ENCODE assay signal across 17 cellular contexts in genomic region chr6:22108199-22108598, GRCh38.
DNase-seq lines count a peak whose midpoint lies in the region; ATAC-seq and TF ChIP-seq lines count a peak whose summit lies in the region.
"Had no signal": no experiment of that assay in that cellular context is flagged by ENCODE, and none has a peak within 500 bp of the region (broad histone marks: within the 10 kb centered on the region; RNA-seq: fewer than 3 reads in every experiment).

No MANE protein-coding gene starts in this region.

- no peak for ATAC-seq in HG02970 (IDR thresholded peaks at IDR 0.05; ENCODE audit: low FRiP score, unreplicated experiment)
- no peak for ATAC-seq in HG02981 (IDR thresholded peaks at IDR 0.05; ENCODE audit: unreplicated experiment)
- ATAC-seq: activated T-cell treated with anti-CD3 and anti-CD28 coated beads, Interleukin-2, amount 50 U/mL, for 4 hours had no signal

- no peak overlapping the region for H3K27ac ChIP-seq in effector memory CD4-positive, alpha-beta T cell (ENCODE audit: insufficient read depth, low read length, poor library complexity, severe bottlenecking)
- H3K27ac ChIP-seq: sigmoid colon, thoracic aorta had no signal

- H3K4me3 ChIP-seq in effector memory CD4-positive, alpha-beta T cell (ENCODE audit: insufficient read depth, low read depth, low read length, poor library complexity, severe bottlenecking), result no peak overlapping the region
- H3K4me3 ChIP-seq: MG63, sigmoid colon, thoracic aorta had no signal

- no peaks in the 10 kb centered on the region for H3K9me3 ChIP-seq in effector memory CD4-positive, alpha-beta T cell (ENCODE audit: control insufficient read depth, low read length)
- H3K9me3 ChIP-seq: MG63, sigmoid colon, thoracic aorta had no signal

- no peaks in the 10 kb centered on the region for H3K27me3 Mint-ChIP-seq in chondrocyte (ENCODE audit: low read depth)
- H3K27me3 Mint-ChIP-seq: activated CD4-positive, alpha-beta memory T cell treated with anti-CD3 and anti-CD28 coated beads for 36 hours; B cell had no signal

- DNase-seq in Daoy (ENCODE audit: low read depth), result peak; percentile 49
- peak; percentile 78 for DNase-seq in LHCN-M2 (ENCODE audit: low read depth)
- no peak for DNase-seq in chondrocyte (ENCODE audit: low spot score)
- peak; percentile 58 for DNase-seq in kidney tubule cell (ENCODE audit: low spot score)
- DNase-seq in effector memory CD4-positive, alpha-beta T cell, result no peak
- no peak for DNase-seq in middle frontal gyrus (ENCODE audit: extremely low spot score, low spot score)
- DNase-seq: activated CD4-positive, alpha-beta memory T cell treated with anti-CD3 and anti-CD28 coated beads for 36 hours; activated T-cell treated with anti-CD3 and anti-CD28 coated beads, Interleukin-2, amount 50 U/mL, for 4 hours; MG63; NCI-H187 treated with DMSO at 0.1 percent for 48 hours; NCI-H524; sigmoid colon; stimulated activated CD4-positive, alpha-beta T cell treated with anti-CD3 and anti-CD28 coated beads, Interleukin-2, amount 100 ng/mL, for 48 hours had no signal

- H3K4me1 ChIP-seq in effector memory CD4-positive, alpha-beta T cell (ENCODE audit: control insufficient read depth, insufficient read depth, low read length, poor library complexity, severe bottlenecking), result no peaks in the 10 kb centered on the region

- no peak for TF ChIP-seq CTCF in chondrocyte (IDR thresholded peaks at IDR 0.05)

- H3K27me3 ChIP-seq in effector memory CD4-positive, alpha-beta T cell (replicated peaks; ENCODE audit: control insufficient read depth, insufficient read depth, low read length, poor library complexity, severe bottlenecking), result no peaks in the 10 kb centered on the region
- H3K27me3 ChIP-seq: MG63, sigmoid colon had no signal

- H3K9me3 Mint-ChIP-seq in chondrocyte (ENCODE audit: low read depth), result no peaks in the 10 kb centered on the region

- H3K27ac Mint-ChIP-seq in chondrocyte (ENCODE audit: unreplicated experiment), result peak overlapping the region; percentile 63
- H3K27ac Mint-ChIP-seq: activated CD4-positive, alpha-beta memory T cell treated with anti-CD3 and anti-CD28 coated beads for 36 hours; B cell had no signal

- no peaks in the 10 kb centered on the region for H3K36me3 ChIP-seq in effector memory CD4-positive, alpha-beta T cell (ENCODE audit: control insufficient read depth, insufficient read depth, low read length)
- H3K36me3 ChIP-seq: MG63, sigmoid colon, thoracic aorta had no signal

- no peaks in the 10 kb centered on the region for H3K36me3 Mint-ChIP-seq in chondrocyte (ENCODE audit: low read depth)
- H3K36me3 Mint-ChIP-seq: activated CD4-positive, alpha-beta memory T cell treated with anti-CD3 and anti-CD28 coated beads for 36 hours had no signal

- H3K4me1 Mint-ChIP-seq in chondrocyte (ENCODE audit: low read depth), result peaks cover 16% of the 10 kb centered on the region
- H3K4me1 Mint-ChIP-seq: B cell had no signal

- H3K4me3 Mint-ChIP-seq in chondrocyte (ENCODE audit: unreplicated experiment), result no peak overlapping the region
- H3K4me3 Mint-ChIP-seq: activated CD4-positive, alpha-beta memory T cell treated with anti-CD3 and anti-CD28 coated beads for 36 hours; activated T-cell treated with anti-CD3 and anti-CD28 coated beads, Interleukin-2, amount 50 U/mL, for 4 hours; B cell had no signal

Comparison
In these comparisons a context has a peak if more than half of its experiments do, and no peak if none do; other contexts are left out.
1. DNase-seq: peak in Daoy (single experiment), LHCN-M2 (single experiment) and kidney tubule cell (single experiment); none in chondrocyte (single experiment), effector memory CD4-positive, alpha-beta T cell (0 of 3) and middle frontal gyrus (single experiment).